In the genomic region with DNA sequence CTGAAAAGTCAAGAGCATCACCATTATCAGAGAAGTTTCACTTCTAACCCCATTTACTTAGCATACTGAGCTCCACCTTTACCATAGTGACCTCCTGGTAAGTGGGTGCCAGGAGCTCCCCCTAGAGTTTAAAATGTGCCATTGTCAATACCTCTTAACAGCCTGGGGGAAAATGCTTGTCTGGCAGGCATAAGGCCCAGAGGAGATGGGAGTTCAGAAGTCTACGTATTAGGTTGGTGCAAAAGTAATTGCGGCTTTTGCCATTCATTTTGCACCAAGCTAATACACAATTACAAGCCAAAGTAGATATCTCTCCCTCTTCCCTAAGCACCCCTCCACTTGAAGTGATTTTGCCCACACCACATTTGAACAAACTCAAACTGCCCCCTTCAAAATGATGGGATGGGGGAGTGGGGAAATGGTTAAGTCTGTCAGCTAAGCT, we compare ENCODE assay signal across 8 cellular contexts.
A peak's percentile ranks its signal among the peaks of the same experiment; 100 is the strongest.
DNase-seq lines count a peak whose midpoint lies in the region; ATAC-seq, FAIRE-seq and TF ChIP-seq lines count a peak whose summit lies in the region.

No MANE protein-coding gene starts in this region.

- no peak overlapping the region for H3K27ac ChIP-seq in lower lobe of right lung

- H3K36me3 ChIP-seq in bronchial epithelial cell (ENCODE audit: control insufficient read depth, insufficient read depth, low read length) (no peaks in the 10 kb centered on the region), lower lobe of right lung (no peaks in the 10 kb centered on the region)

- H3K4me3 ChIP-seq in bronchial epithelial cell (ENCODE audit: low read depth, low read length) (no peak overlapping the region), lower lobe of right lung (no peak overlapping the region)

- intact Hi-C loops in lower lobe of right lung (cut with DNase I): no loop called here

- DNase-seq in GM03348 (ENCODE audit: low spot score) (peak; percentile 24), NCI-H69 (lab: John Stamatoyannopoulos, UW) (peak; percentile 81), bronchial epithelial cell (ENCODE audit: low read depth) (peak; percentile 62), lower lobe of right lung (no peak), activated T-cell treated with anti-CD3 and anti-CD28 coated beads for 4 hours (no peak)
- DNase-seq in activated naive CD4-positive, alpha-beta T cell (lab: John Stamatoyannopoulos, UW): no peak

- H3K4me1 ChIP-seq in lower lobe of right lung: no peaks in the 10 kb centered on the region

- FAIRE-seq in bronchial epithelial cell (lab: Jason Lieb, UNC): no peak

- TF ChIP-seq CTCF in bronchial epithelial cell (IDR thresholded peaks at IDR 0.05; ENCODE audit: insufficient read depth, low read length, severe bottlenecking) (peak; percentile 69), lower lobe of right lung (IDR thresholded peaks at IDR 0.05) (peak; percentile 59)

- peak; percentile 100 for ATAC-seq in GM21390 (IDR thresholded peaks at IDR 0.05; ENCODE audit: unreplicated experiment)
- peak; percentile 99 for ATAC-seq in HG03520 (IDR thresholded peaks at IDR 0.05; ENCODE audit: unreplicated experiment)
- ATAC-seq in lower lobe of right lung: peak; percentile 84 to 87

- H3K9me3 ChIP-seq in lower lobe of right lung: no peaks in the 10 kb centered on the region

- H3K27me3 ChIP-seq in bronchial epithelial cell (ENCODE audit: control insufficient read depth, insufficient read depth, low read length) (no peaks in the 10 kb centered on the region), lower lobe of right lung (ENCODE audit: low read depth) (no peaks in the 10 kb centered on the region)

Comparison
In these comparisons a context has a peak if more than half of its experiments do, and no peak if none do; other contexts are left out.
1. DNase-seq: peak in GM03348 (single experiment), NCI-H69 (single experiment) and bronchial epithelial cell (single experiment); none in lower lobe of right lung (single experiment), activated T-cell treated with anti-CD3 and anti-CD28 coated beads for 4 hours (single experiment) and activated naive CD4-positive, alpha-beta T cell (0 of 4).
2. Peak in every context shown above with its lines, with median percentiles within 50 percentile points of each other: ATAC-seq.